Comparison of ENCODE assay signal across 8 cellular contexts in genomic region chr7:25894002-25894901, GRCh38.
DNase-seq lines count a peak whose midpoint lies in the region; ATAC-seq, FAIRE-seq and TF ChIP-seq lines count a peak whose summit lies in the region.

No MANE protein-coding gene starts in this region.

- ATAC-seq in GM18502 (IDR thresholded peaks at IDR 0.05; ENCODE audit: poor library complexity, unreplicated experiment) (peak; percentile 73), HG02870 (IDR thresholded peaks at IDR 0.05; ENCODE audit: unreplicated experiment) (peak; percentile 70)
- peak; percentile 82 for ATAC-seq in activated naive CD8-positive, alpha-beta T cell treated with anti-CD3 and anti-CD28 coated beads, Interleukin-2, amount 10 ng/mL, durations not matched to agents 7 days and 5 days (ENCODE audit: low read depth)

- peaks cover 3% of the 10 kb centered on the region for H3K4me1 ChIP-seq in neural progenitor cell

- H3K4me2 ChIP-seq in neural progenitor cell: no peak overlapping the region

- H3K27me3 Mint-ChIP-seq in activated naive CD8-positive, alpha-beta T cell treated with anti-CD3 and anti-CD28 coated beads, Interleukin-2, amount 10 ng/mL, durations not matched to agents 7 days and 5 days: peaks cover 18% of the 10 kb centered on the region
- peaks cover 9% of the 10 kb centered on the region for H3K27me3 Mint-ChIP-seq in neural progenitor cell (ENCODE audit: insufficient read depth, low read depth)

- no peaks in the 10 kb centered on the region for H3K36me3 Mint-ChIP-seq in activated naive CD8-positive, alpha-beta T cell treated with anti-CD3 and anti-CD28 coated beads, Interleukin-2, amount 10 ng/mL, durations not matched to agents 7 days and 5 days
- no peaks in the 10 kb centered on the region for H3K36me3 Mint-ChIP-seq in neural progenitor cell

- TF ChIP-seq CTCF in C4-2B (conservative IDR thresholded peaks at IDR 0.05): no peak
- no peak for TF ChIP-seq CTCF in neural progenitor cell (IDR thresholded peaks at IDR 0.05)

- peak; percentile 51 for DNase-seq in NCI-H526 treated with DMSO at 0.1 percent for 48 hours (lab: John Stamatoyannopoulos, UW)
- DNase-seq in activated naive CD8-positive, alpha-beta T cell treated with anti-CD3 and anti-CD28 coated beads, Interleukin-2, amount 10 ng/mL, durations not matched to agents 7 days and 5 days: peak; percentile 36
- peak; percentile 58 for DNase-seq in neural progenitor cell (ENCODE audit: low spot score)
- DNase-seq in midbrain (lab: John Stamatoyannopoulos, UW): no peak
- no peak for DNase-seq in HTR-8/SVneo (ENCODE audit: insufficient read length, low spot score)

- H2AFZ ChIP-seq in neural progenitor cell (replicated peaks): peak overlapping the region; percentile 98

- H3K9ac ChIP-seq in neural progenitor cell: no peak overlapping the region

- no peak for FAIRE-seq in HTR-8/SVneo (lab: Jason Lieb, UNC)

- no peaks in the 10 kb centered on the region for H3K79me2 ChIP-seq in neural progenitor cell (ENCODE audit: low read depth)

- peak overlapping the region; percentile 5; the same call in 1 of the 2 replicates for H3K27ac ChIP-seq in C4-2B
- H3K27ac ChIP-seq in neural progenitor cell: no peak overlapping the region

- H3K9me3 Mint-ChIP-seq in activated naive CD8-positive, alpha-beta T cell treated with anti-CD3 and anti-CD28 coated beads, Interleukin-2, amount 10 ng/mL, durations not matched to agents 7 days and 5 days: no peaks in the 10 kb centered on the region
- H3K9me3 Mint-ChIP-seq in neural progenitor cell: no peaks in the 10 kb centered on the region

- H3K27me3 ChIP-seq in neural progenitor cell: no peaks in the 10 kb centered on the region

- H3K27ac Mint-ChIP-seq in activated naive CD8-positive, alpha-beta T cell treated with anti-CD3 and anti-CD28 coated beads, Interleukin-2, amount 10 ng/mL, durations not matched to agents 7 days and 5 days: peak overlapping the region; percentile 21
- no peak overlapping the region for H3K27ac Mint-ChIP-seq in neural progenitor cell

- H3K4me3 Mint-ChIP-seq in activated naive CD8-positive, alpha-beta T cell treated with anti-CD3 and anti-CD28 coated beads, Interleukin-2, amount 10 ng/mL, durations not matched to agents 7 days and 5 days: peak overlapping the region; percentile 64
- no peak overlapping the region for H3K4me3 Mint-ChIP-seq in neural progenitor cell

- no peaks in the 10 kb centered on the region for H3K9me3 ChIP-seq in neural progenitor cell (ENCODE audit: low read depth)

- H4K20me1 ChIP-seq in neural progenitor cell (ENCODE audit: low read depth): no peaks in the 10 kb centered on the region

- peaks cover 26% of the 10 kb centered on the region for H3K4me1 Mint-ChIP-seq in activated naive CD8-positive, alpha-beta T cell treated with anti-CD3 and anti-CD28 coated beads, Interleukin-2, amount 10 ng/mL, durations not matched to agents 7 days and 5 days
- peaks cover 22% of the 10 kb centered on the region for H3K4me1 Mint-ChIP-seq in neural progenitor cell

- POLR2A ChIA-PET in activated naive CD8-positive, alpha-beta T cell treated with anti-CD3 and anti-CD28 coated beads, Interleukin-2, amount 10 ng/mL, durations not matched to agents 7 days and 5 days (lab: Charles Lee): interaction anchor here (0.9 to 2.1 kb wide), 4 partner anchors 257 to 307 kb away, joined by 3 to 8 read pairs (median 4); partner anchors contain the start of genes CBX3 and HNRNPA2B1

- peaks cover 4% of the 10 kb centered on the region for H3F3A ChIP-seq in neural progenitor cell (ENCODE audit: low read depth)

- H3K4me3 ChIP-seq in neural progenitor cell: no peak overlapping the region

- H3K36me3 ChIP-seq in neural progenitor cell: no peaks in the 10 kb centered on the region

Comparison
In these comparisons a context has a peak if more than half of its experiments do, and no peak if none do; other contexts are left out.
1. DNase-seq: peak in NCI-H526 treated with DMSO at 0.1 percent for 48 hours (single experiment), activated naive CD8-positive, alpha-beta T cell treated with anti-CD3 and anti-CD28 coated beads, Interleukin-2, amount 10 ng/mL, durations not matched to agents 7 days and 5 days (single experiment) and neural progenitor cell (single experiment); none in midbrain (single experiment) and HTR-8/SVneo (single experiment).
2. Peak in every context shown above with its lines, with median percentiles within 50 percentile points of each other: ATAC-seq.